ENCODE assay signal across 9 cellular contexts in the genomic region with DNA sequence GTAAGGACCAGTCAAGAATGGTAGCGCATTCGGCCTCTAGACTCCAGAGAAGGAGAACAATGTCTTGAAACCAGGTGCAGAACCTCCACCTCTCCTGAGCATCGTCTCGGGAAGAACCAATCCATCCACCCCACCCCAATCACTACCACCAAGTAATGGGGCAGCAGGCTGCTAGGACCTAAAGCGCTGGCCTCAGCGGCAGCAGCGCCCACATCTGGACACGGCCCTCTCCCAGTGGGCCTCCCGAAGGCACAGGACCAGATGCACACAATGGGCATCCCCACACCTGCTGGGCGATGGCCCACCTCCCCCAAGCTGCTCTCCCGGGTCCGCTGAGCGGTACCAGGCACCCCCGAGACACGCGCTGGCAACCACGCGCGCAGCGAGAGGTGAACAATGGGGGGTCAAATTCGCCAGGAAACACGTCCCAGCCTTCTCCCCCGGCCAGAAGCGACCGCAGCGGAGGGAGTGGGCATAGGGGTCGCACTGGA. TPM values are rescaled to one million over a fixed set of nuclear protein-coding genes. Genes with fewer than 3 reads are reported as not detected.
A peak's percentile ranks its signal among the peaks of the same experiment; 100 is the strongest.
DNase-seq lines count a peak whose midpoint lies in the region; ATAC-seq and TF ChIP-seq lines count a peak whose summit lies in the region.
"Had no signal": no experiment of that assay in that cellular context is flagged by ENCODE, and none has a peak within 500 bp of the region (broad histone marks: within the 10 kb centered on the region; RNA-seq: fewer than 3 reads in every experiment).

No MANE protein-coding gene starts in this region.

- POLR2A ChIA-PET in AG04449 (lab: Yijun Ruan, JAX): no interaction called here

- H3K27ac ChIP-seq in iPS-18a (ENCODE audit: low read length): no peak overlapping the region

- peak overlapping the region; percentile 47 for H3K4me3 ChIP-seq in AG04449 (ENCODE audit: low read depth, low read length)
- peak overlapping the region; percentile 82 for H3K4me3 ChIP-seq in astrocyte of the cerebellum (ENCODE audit: low read depth, low read length)
- peak overlapping the region; percentile 89 for H3K4me3 ChIP-seq in iPS-18a (ENCODE audit: low read length)

- in situ Hi-C loops in astrocyte of the cerebellum (cut with HindIII; ENCODE audit: low sequenced_read_pairs): no loop called here

- CTCF ChIA-PET in AG04449 (lab: Yijun Ruan, JAX): no interaction called here

- intact Hi-C loops in sciatic nerve (cut with DNase I): no loop called here

- no peaks in the 10 kb centered on the region for H3K9me3 ChIP-seq in iPS-18a (ENCODE audit: control insufficient read depth, low read depth, low read length)

- TF ChIP-seq CTCF in AG04449 (IDR thresholded peaks at IDR 0.05; ENCODE audit: insufficient read depth, low read length, missing control alignments): no peak
- peak; percentile 22 for TF ChIP-seq CTCF in astrocyte of the cerebellum (IDR thresholded peaks at IDR 0.05; ENCODE audit: low read depth, low read length, missing control alignments)

- H3K27me3 ChIP-seq in iPS-18a (ENCODE audit: control insufficient read depth, insufficient read depth, low read length): peaks cover 10% of the 10 kb centered on the region

- peak overlapping the region; percentile 66 for H3K9ac ChIP-seq in iPS-18a (ENCODE audit: low read length)

- H3K36me3 ChIP-seq in iPS-18a (ENCODE audit: control insufficient read depth, low read depth, low read length): no peaks in the 10 kb centered on the region

- peaks cover 61% of the 10 kb centered on the region for H3K4me1 ChIP-seq in iPS-18a (ENCODE audit: control insufficient read depth, low read depth, low read length)

- ATAC-seq in HG02798 (IDR thresholded peaks at IDR 0.05; ENCODE audit: poor library complexity, unreplicated experiment) (peak; percentile 16), sciatic nerve (peak; percentile 79), GM18520 (IDR thresholded peaks at IDR 0.05; ENCODE audit: unreplicated experiment) (no peak), HG03469 (IDR thresholded peaks at IDR 0.05; ENCODE audit: unreplicated experiment) (no peak)

- no peak for DNase-seq in AG04449 (ENCODE audit: low read depth, low spot score)
- no peak for DNase-seq in astrocyte of the cerebellum (ENCODE audit: low read depth)
- peak; percentile 62 for DNase-seq in sciatic nerve (ENCODE audit: low spot score)
- no peak for DNase-seq in A172 (ENCODE audit: low spot score)

RNA-seq across cellular contexts. Expression of gene CTTNBP2, which starts 0.6 kb away (rescaled TPM):
- total RNA-seq in sciatic nerve: 21.5 TPM
- total RNA-seq in A172 (2014; rRNA removed; shearing (Covaris generic)): not detected in 2 replicates
- total RNA-seq: activated naive CD8-positive, alpha-beta T cell treated with anti-CD3 and anti-CD28 coated beads, Interleukin-2, amount 10 ng/mL, durations not matched to agents 7 days and 5 days had no signal

Comparison
In these comparisons a context has a peak if more than half of its experiments do, and no peak if none do; other contexts are left out.
1. ATAC-seq: peak in HG02798 (single experiment) and sciatic nerve (single experiment); none in GM18520 (single experiment) and HG03469 (single experiment).
2. RNA of gene CTTNBP2, which starts 0.6 kb away (total RNA-seq): 21.5 TPM in sciatic nerve (single experiment); not detected in A172; every median in the first group is over 10 times any median in the second.
3. Peak in every context shown above with its lines, with median percentiles within 50 percentile points of each other: H3K4me3 ChIP-seq.